In genomic region chr3:45779746-45780735, GRCh38 we compare ENCODE assay signal across 20 cellular contexts. TPM values are rescaled to one million over a fixed set of nuclear protein-coding genes. Genes with fewer than 3 reads are reported as not detected.
"Had no signal": no experiment of that assay in that cellular context is flagged by ENCODE, and none has a peak within 500 bp of the region (broad histone marks: within the 10 kb centered on the region; RNA-seq: fewer than 3 reads in every experiment).

No MANE protein-coding gene starts in this region.

- H3K4me3 Mint-ChIP-seq: activated naive CD8-positive, alpha-beta T cell treated with anti-CD3 and anti-CD28 coated beads, Interleukin-2, amount 10 ng/mL, durations not matched to agents 7 days and 5 days; brain; nephron had no signal

- H3K9me3 ChIP-seq: colonic mucosa, right atrium auricular region had no signal

- H3K36me3 Mint-ChIP-seq: activated naive CD8-positive, alpha-beta T cell treated with anti-CD3 and anti-CD28 coated beads, Interleukin-2, amount 10 ng/mL, durations not matched to agents 7 days and 5 days; brain had no signal

- H3K4me3 ChIP-seq: colonic mucosa, right atrium auricular region, skin epidermis had no signal

- DNase-seq: activated CD4-positive, alpha-beta T cell treated with anti-CD3 and anti-CD28 coated beads, Interleukin-2, amount 50 U/mL, for 4 hours; activated CD4-positive, CD25-positive, alpha-beta regulatory T cell treated with anti-CD3 and anti-CD28 coated beads, Interleukin-2, amount 50 U/mL, for 72 hours; activated gamma-delta T cell treated with Interleukin-2 at 50 U/mL for 16 hours; activated naive CD8-positive, alpha-beta T cell treated with anti-CD3 and anti-CD28 coated beads, Interleukin-2, amount 10 ng/mL, durations not matched to agents 7 days and 5 days; central memory CD4-positive, alpha-beta T cell; effector CD8-positive, alpha-beta T cell; foreskin keratinocyte; glutamatergic neuron; hypothalamus; occipital lobe; stimulated activated CD4-positive, alpha-beta T cell treated with anti-CD3 and anti-CD28 coated beads, Interleukin-15, amount 100 ng/mL, for 24 hours; stimulated activated CD4-positive, alpha-beta T cell treated with anti-CD3 and anti-CD28 coated beads, Interleukin-4, amount 100 ng/mL, for 1 hour; stimulated activated naive CD4-positive, alpha-beta T cell treated with Interleukin-2 at 50 U/mL for 16 hours; trophoblast cell had no signal

- H3K9me3 Mint-ChIP-seq: activated naive CD8-positive, alpha-beta T cell treated with anti-CD3 and anti-CD28 coated beads, Interleukin-2, amount 10 ng/mL, durations not matched to agents 7 days and 5 days; nephron had no signal

- H3K27me3 ChIP-seq: colonic mucosa, right atrium auricular region had no signal

- H3K27ac ChIP-seq: colonic mucosa, foreskin keratinocyte, right atrium auricular region, skin epidermis had no signal

- ATAC-seq: foreskin keratinocyte had no signal

- H3K4me1 Mint-ChIP-seq: brain had no signal

- H3K27ac Mint-ChIP-seq: activated naive CD8-positive, alpha-beta T cell treated with anti-CD3 and anti-CD28 coated beads, Interleukin-2, amount 10 ng/mL, durations not matched to agents 7 days and 5 days; nephron; progenitor cell of endocrine pancreas had no signal

- H3K4me1 ChIP-seq: foreskin keratinocyte, right atrium auricular region had no signal

- H3K36me3 ChIP-seq: colonic mucosa, right atrium auricular region had no signal

RNA-seq across cellular contexts. Expression of gene SLC6A20, which starts 16.3 kb away (rescaled TPM):
- total RNA-seq: activated naive CD8-positive, alpha-beta T cell treated with anti-CD3 and anti-CD28 coated beads, Interleukin-2, amount 10 ng/mL, durations not matched to agents 7 days and 5 days; progenitor cell of endocrine pancreas; right atrium auricular region had no signal
